ENCODE assay signal across 20 cellular contexts in the genomic region with DNA sequence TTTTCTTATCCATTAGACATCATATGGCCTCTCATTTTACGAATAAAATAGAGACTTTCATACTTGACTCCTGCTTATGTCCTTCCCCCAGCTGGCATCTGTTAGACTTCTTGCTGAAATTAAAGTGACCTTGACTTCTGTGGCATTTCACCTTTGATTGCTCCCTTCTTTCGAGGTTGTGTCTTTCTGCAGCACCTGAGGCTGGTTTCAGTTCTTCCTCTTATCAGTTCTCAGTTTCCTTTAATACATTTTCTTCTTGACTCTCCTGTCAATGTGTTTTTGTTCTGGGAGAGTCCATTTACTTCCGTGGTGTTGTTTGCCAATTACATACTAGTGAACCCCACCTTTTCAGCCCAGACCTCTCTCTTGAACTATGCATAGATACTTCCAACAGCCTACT.
DNase-seq lines count a peak whose midpoint lies in the region; ATAC-seq, FAIRE-seq and TF ChIP-seq lines count a peak whose summit lies in the region.
"Had no signal": no experiment of that assay in that cellular context is flagged by ENCODE, and none has a peak within 500 bp of the region (broad histone marks: within the 10 kb centered on the region; RNA-seq: fewer than 3 reads in every experiment).

No MANE protein-coding gene starts in this region.

- no peaks in the 10 kb centered on the region for H3K27me3 Mint-ChIP-seq in activated T-cell treated with anti-CD3 and anti-CD28 coated beads, Interleukin-2, amount 50 U/mL, for 72 hours (ENCODE audit: low read depth)
- H3K27me3 Mint-ChIP-seq: activated CD4-positive, alpha-beta T cell treated with anti-CD3 and anti-CD28 coated beads, Interleukin-2, amount 10 ng/mL, durations not matched to agents 24 days and 14 days; B cell; natural killer cell treated with Interleukin-12 subunit alpha and Interleukin-12 subunit beta and Interleukin-15 and Interleukin-18, amount 100 ng/mL, for 72 hours; stimulated activated naive B cell treated with anti-CD40 and anti-IgM and Interleukin-4, amounts not matched to agents 10 μg/mL and 1 μg/mL and 100 μg/mL, for 72 hours had no signal

- H3K4me1 Mint-ChIP-seq in activated T-cell treated with anti-CD3 and anti-CD28 coated beads, Interleukin-2, amount 50 U/mL, for 72 hours (ENCODE audit: low read depth): peaks cover 5% of the 10 kb centered on the region

- ATAC-seq in GM18508 (IDR thresholded peaks at IDR 0.05; ENCODE audit: insufficient read depth, unreplicated experiment): peak; percentile 46
- peak; percentile 71 for ATAC-seq in GM21381 (IDR thresholded peaks at IDR 0.05; ENCODE audit: unreplicated experiment)
- ATAC-seq in HG03066 (IDR thresholded peaks at IDR 0.05; ENCODE audit: low read depth, unreplicated experiment): peak; percentile 65
- no peak for ATAC-seq in GM18870 (IDR thresholded peaks at IDR 0.05; ENCODE audit: unreplicated experiment)
- no peak for ATAC-seq in activated T-cell treated with anti-CD3 and anti-CD28 coated beads, Interleukin-2, amount 50 U/mL, for 72 hours (replicated peaks in 1 of 2)
- ATAC-seq: left ventricle myocardium superior; natural killer cell treated with Interleukin-12 subunit alpha and Interleukin-12 subunit beta and Interleukin-15 and Interleukin-18, amount 100 ng/mL, for 72 hours; right cardiac atrium; stimulated activated naive B cell treated with anti-CD40 and anti-IgM and Interleukin-4, amounts not matched to agents 10 μg/mL and 1 μg/mL and 100 μg/mL, for 72 hours had no signal

- POLR2A ChIA-PET in H1 (lab: Charles Lee; ENCODE audit: partially characterized antibody): no interaction called here

- no peak overlapping the region for H3K4me3 Mint-ChIP-seq in activated T-cell treated with anti-CD3 and anti-CD28 coated beads, Interleukin-2, amount 50 U/mL, for 72 hours
- H3K4me3 Mint-ChIP-seq: activated CD4-positive, alpha-beta T cell treated with anti-CD3 and anti-CD28 coated beads, Interleukin-2, amount 10 ng/mL, durations not matched to agents 24 days and 14 days; activated T-helper 1 cell treated with anti-CD3 and anti-CD28 coated beads, Interleukin-12 subunit alpha, Interleukin-12 subunit beta, Interleukin-2, Interleukin-4 antibody, amounts not matched to agents 30 ng/mL and 10 ng/mL and 1 ng/mL, durations not matched to agents 14 hours and 24 hours and 36 hours; B cell; natural killer cell treated with Interleukin-12 subunit alpha and Interleukin-12 subunit beta and Interleukin-15 and Interleukin-18, amount 100 ng/mL, for 72 hours; stimulated activated naive B cell treated with anti-CD40 and anti-IgM and Interleukin-4, amounts not matched to agents 10 μg/mL and 1 μg/mL and 100 μg/mL, for 72 hours had no signal

- no peak for TF ChIP-seq CTCF in H1 (IDR thresholded peaks at IDR 0.05; ENCODE audit: control extremely low read depth in 1 of 3, insufficient read depth in 1 of 3, low read depth in 1 of 3, low read length in 3 of 3)

- no peak for DNase-seq in H1 (ENCODE audit: low read depth in 1 of 2, low spot score in 2 of 2)
- DNase-seq in RKO (ENCODE audit: low spot score): no peak
- DNase-seq in NCI-H510A (lab: John Stamatoyannopoulos, UW): no peak
- DNase-seq in activated T-cell treated with anti-CD3 and anti-CD28 coated beads, Interleukin-2, amount 50 U/mL, for 72 hours: no peak
- DNase-seq: activated CD4-positive, alpha-beta T cell treated with anti-CD3 and anti-CD28 coated beads, Interleukin-2, amount 10 ng/mL, durations not matched to agents 24 days and 14 days; DMS79 treated with DMSO at 0.1 percent for 48 hours; GOT3; left ventricle myocardium superior; PC-9; right cardiac atrium; stimulated activated CD4-positive, alpha-beta T cell treated with anti-CD3 and anti-CD28 coated beads, Interleukin-4, amount 100 ng/mL, for 1 hour; stimulated activated naive B cell treated with anti-CD40 and anti-IgM and Interleukin-4, amounts not matched to agents 10 μg/mL and 1 μg/mL and 100 μg/mL, for 72 hours; SW 1271 had no signal

- no peaks in the 10 kb centered on the region for H3K27me3 ChIP-seq in H1 (replicated peaks in 1 of 4; ENCODE audit: control insufficient read depth in 3 of 4, extremely low read depth in 1 of 4, insufficient read depth in 3 of 4, low read length in 3 of 4)

- no peak overlapping the region for H4K5ac ChIP-seq in H1 (ENCODE audit: insufficient read length, low read depth, low read length)

- H3K79me2 ChIP-seq in H1 (ENCODE audit: control insufficient read depth in 1 of 2, insufficient read depth in 2 of 2, low read length in 2 of 2): peaks cover 0 to 70% of the 10 kb centered on the region in 2 experiments; a peak in 3 of 4 replicates

- no peak overlapping the region for H3K18ac ChIP-seq in H1 (ENCODE audit: extremely low read depth, low read length)

- peaks cover 0 to 6% of the 10 kb centered on the region in 2 experiments; a peak in 2 of 4 replicates for H3K9me3 ChIP-seq in H1 (ENCODE audit: insufficient read depth in 2 of 2, low read depth in 1 of 2, low read length in 1 of 2)

- H3K79me1 ChIP-seq in H1 (ENCODE audit: low read depth, low read length): no peaks in the 10 kb centered on the region

- no peak overlapping the region for H2BK15ac ChIP-seq in H1 (ENCODE audit: low read length)

- H2BK120ac ChIP-seq in H1 (replicated peaks; ENCODE audit: low read depth, low read length): no peak overlapping the region

- no peak overlapping the region for H3K4ac ChIP-seq in H1 (replicated peaks; ENCODE audit: insufficient read length, low read depth, low read length)

- H2BK20ac ChIP-seq in H1 (ENCODE audit: low read length): no peak overlapping the region

- H3K14ac ChIP-seq in H1 (ENCODE audit: insufficient read length): no peak overlapping the region

- peaks cover 0 to 2% of the 10 kb centered on the region in 2 experiments for H4K20me1 ChIP-seq in H1 (replicated peaks in 1 of 2; ENCODE audit: control insufficient read depth in 1 of 2, insufficient read depth in 2 of 2, low read length in 2 of 2)

- H4K91ac ChIP-seq in H1 (replicated peaks; ENCODE audit: insufficient read length, low read length): no peak overlapping the region

- 0 out of 2 replicates have a peak overlapping the region, but pooled peaks have one; percentile 39 for H2BK12ac ChIP-seq in H1 (ENCODE audit: low read depth, low read length)

- H3K36me3 ChIP-seq in H1 (ENCODE audit: control insufficient read depth in 2 of 4, insufficient read depth in 4 of 4, low read length in 3 of 4): peaks cover 0 to 38% (median 4%) of the 10 kb centered on the region in 4 experiments; a peak in 3 of 8 replicates

- H3K36me3 Mint-ChIP-seq in activated T-cell treated with anti-CD3 and anti-CD28 coated beads, Interleukin-2, amount 50 U/mL, for 72 hours (ENCODE audit: insufficient read depth in 2 of 2): peaks cover 15 to 38% of the 10 kb centered on the region in 2 donors

- peaks cover 0 to 8% (median 2%) of the 10 kb centered on the region in 4 experiments; a peak in 4 of 7 replicates for H3K4me1 ChIP-seq in H1 (replicated peaks in 1 of 4; ENCODE audit: control insufficient read depth in 3 of 4, insufficient read depth in 4 of 4, low read length in 3 of 4)

- peaks cover 4 to 8% of the 10 kb centered on the region in 2 donors for H3K9me3 Mint-ChIP-seq in activated T-cell treated with anti-CD3 and anti-CD28 coated beads, Interleukin-2, amount 50 U/mL, for 72 hours

- no peak overlapping the region for H2BK5ac ChIP-seq in H1 (ENCODE audit: low read depth, low read length)

- no peak overlapping the region for H3K4me2 ChIP-seq in H1 (ENCODE audit: insufficient read depth in 1 of 2, low read depth in 2 of 2, low read length in 2 of 2)
- H3K4me2 ChIP-seq: PC-9 had no signal

- TF ChIP-seq RAD21 in H1 (IDR thresholded peaks at IDR 0.05 in 1 of 2, conservative IDR thresholded peaks at IDR 0.05 in 1 of 2; ENCODE audit: low read depth in 2 of 2, low read length in 2 of 2): no peak

- H3K23me2 ChIP-seq in H1 (ENCODE audit: low read depth, low read length): no peaks in the 10 kb centered on the region

- H3K9ac ChIP-seq in H1 (replicated peaks in 1 of 4; ENCODE audit: extremely low read depth in 1 of 4, low read depth in 3 of 4, low read length in 3 of 4): no peak overlapping the region

- no peak overlapping the region for H3K27ac Mint-ChIP-seq in activated T-cell treated with anti-CD3 and anti-CD28 coated beads, Interleukin-2, amount 50 U/mL, for 72 hours
- H3K27ac Mint-ChIP-seq: activated CD4-positive, alpha-beta T cell treated with anti-CD3 and anti-CD28 coated beads, Interleukin-2, amount 10 ng/mL, durations not matched to agents 24 days and 14 days; activated T-helper 1 cell treated with anti-CD3 and anti-CD28 coated beads, Interleukin-12 subunit alpha, Interleukin-12 subunit beta, Interleukin-2, Interleukin-4 antibody, amounts not matched to agents 30 ng/mL and 10 ng/mL and 1 ng/mL, durations not matched to agents 14 hours and 24 hours and 36 hours; B cell; natural killer cell treated with Interleukin-12 subunit alpha and Interleukin-12 subunit beta and Interleukin-15 and Interleukin-18, amount 100 ng/mL, for 72 hours; stimulated activated naive B cell treated with anti-CD40 and anti-IgM and Interleukin-4, amounts not matched to agents 10 μg/mL and 1 μg/mL and 100 μg/mL, for 72 hours had no signal

- no peak overlapping the region for H3K23ac ChIP-seq in H1 (ENCODE audit: insufficient read length)

- no peak overlapping the region for H2AK5ac ChIP-seq in H1 (ENCODE audit: low read depth, low read length)

- no peak overlapping the region for H2AFZ ChIP-seq in H1 (ENCODE audit: low read length)
- H2AFZ ChIP-seq: PC-9 had no signal

- H3K56ac ChIP-seq in H1 (replicated peaks; ENCODE audit: insufficient read length, low read depth, low read length): no peak overlapping the region

- no peak for TF ChIP-seq POLR2A in H1 (IDR thresholded peaks at IDR 0.05; ENCODE audit: control extremely low read depth in 1 of 2, low read depth in 2 of 2, low read length in 2 of 2)

- H3K27ac ChIP-seq in H1 (ENCODE audit: low read depth, low read length): no peak overlapping the region
- H3K27ac ChIP-seq: PC-9 had no signal

- no peak overlapping the region for H4K8ac ChIP-seq in H1 (ENCODE audit: extremely low read depth, insufficient read depth, low read length)

- no peak overlapping the region for H3K4me3 ChIP-seq in H1 (ENCODE audit: extremely low read depth in 1 of 4, insufficient read depth in 2 of 4, low read depth in 3 of 4, low read length in 4 of 4)
- H3K4me3 ChIP-seq: PC-9 had no signal

- FAIRE-seq in H1 (lab: Jason Lieb, UNC): no peak

- CTCF ChIA-PET in H1 (lab: Charles Lee; ENCODE audit: partially characterized antibody): no interaction called here

- 83% methylated on average over 3 of the region's 3 CpGs; no CpG with 5 or more reads in 1 of the 2 experiments for WGBS in H1 (ENCODE audit: extremely low coverage in 1 of 2, insufficient coverage in 1 of 2, insufficient read length in 1 of 2, insufficient replicate concordance in 2 of 2, low coverage in 1 of 2, low lambda C conversion rate in 2 of 2, missing lambda C conversion rate in 1 of 2), 2 experiments

- TF ChIP-seq EP300 in H1 (IDR thresholded peaks at IDR 0.05; ENCODE audit: borderline replicate concordance in 1 of 2, low read depth in 2 of 2, low read length in 2 of 2): no peak

TF ChIP-seq in H1, 55 proteins besides CTCF, POLR2A, EP300 and RAD21 (continues in another document):
- TF ChIP-seq CHD2 (IDR thresholded peaks at IDR 0.05; ENCODE audit: low read length): no peak

Comparison
In these comparisons a context has a peak if more than half of its experiments do, and no peak if none do; other contexts are left out.
1. ATAC-seq: peak in GM18508 (single experiment), GM21381 (single experiment) and HG03066 (single experiment); none in GM18870 (single experiment) and activated T-cell treated with anti-CD3 and anti-CD28 coated beads, Interleukin-2, amount 50 U/mL, for 72 hours (0 of 2).